Comparison of ENCODE assay signal across 12 cellular contexts in the genomic region with DNA sequence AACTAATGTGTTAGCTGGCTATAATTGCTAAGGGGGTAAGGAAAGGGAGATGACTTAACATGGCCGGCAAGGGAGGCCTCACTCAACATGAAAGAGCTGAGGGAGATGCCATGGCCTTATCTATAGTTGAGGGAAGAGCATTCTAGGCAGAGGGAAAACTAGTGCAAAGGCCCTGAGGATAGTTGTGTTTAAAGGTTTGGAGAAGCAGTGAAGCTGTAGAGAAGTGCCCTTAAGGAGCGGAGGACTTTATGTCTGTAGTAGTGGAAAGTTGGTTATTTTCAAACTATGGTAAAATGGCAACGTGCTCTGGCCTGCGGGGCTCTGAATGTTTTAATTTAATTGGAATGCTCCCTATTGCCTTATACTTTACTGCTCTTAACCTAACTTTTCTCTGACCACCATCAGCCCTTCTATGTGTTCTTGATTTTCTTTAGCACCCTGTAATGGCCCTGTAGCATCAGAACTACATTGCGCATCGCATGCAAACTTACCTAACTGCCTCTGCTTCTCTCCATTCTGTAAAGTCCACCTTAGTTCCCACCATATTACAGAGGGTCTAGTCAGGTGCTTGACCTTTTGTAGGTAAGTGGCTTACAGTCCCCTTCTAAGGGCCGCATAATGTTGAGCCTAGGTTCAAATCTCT. TPM values are rescaled to one million over a fixed set of nuclear protein-coding genes. Genes with fewer than 3 reads are reported as not detected.
DNase-seq lines count a peak whose midpoint lies in the region; ATAC-seq, FAIRE-seq and TF ChIP-seq lines count a peak whose summit lies in the region.
"Had no signal": no experiment of that assay in that cellular context is flagged by ENCODE, and none has a peak within 500 bp of the region (broad histone marks: within the 10 kb centered on the region; RNA-seq: fewer than 3 reads in every experiment).

No MANE protein-coding gene starts in this region.

- no peak for FAIRE-seq in endothelial cell of umbilical vein (lab: Jason Lieb, UNC)
- FAIRE-seq: bronchial epithelial cell had no signal

- no peaks in the 10 kb centered on the region for H3K9me3 ChIP-seq in BE2C
- H3K9me3 ChIP-seq in PC-9 (ENCODE audit: insufficient read depth, low read depth) = no peaks in the 10 kb centered on the region
- no peaks in the 10 kb centered on the region for H3K9me3 ChIP-seq in endothelial cell of umbilical vein (replicated peaks; ENCODE audit: control insufficient read depth, insufficient read depth, low read length)

- no peaks in the 10 kb centered on the region for H3K9me2 ChIP-seq in PC-9 (ENCODE audit: insufficient read depth)

- no peak for DNase-seq in BE2C
- no peak for DNase-seq in GM12865 (ENCODE audit: low read depth)
- DNase-seq in PC-9 = no peak
- DNase-seq in endothelial cell of umbilical vein (ENCODE audit: low read depth, low spot score) = no peak
- DNase-seq: immature natural killer cell, NCI-H1436 treated with DMSO at 0.1 percent for 48 hours had no signal

- H3K27me3 ChIP-seq in BE2C = no peaks in the 10 kb centered on the region
- H3K27me3 ChIP-seq in PC-9 (ENCODE audit: insufficient read depth, low read depth) = no peaks in the 10 kb centered on the region
- H3K27me3 ChIP-seq in endothelial cell of umbilical vein (ENCODE audit: control insufficient read depth in 2 of 2, insufficient read depth in 2 of 2, low read length in 2 of 2) = no peaks in the 10 kb centered on the region

- peak; percentile 44 for TF ChIP-seq POLR2A in endothelial cell of umbilical vein (IDR thresholded peaks at IDR 0.05; ENCODE audit: low read depth, low read length)

- H3K4me2 ChIP-seq in PC-9 = peak overlapping the region; percentile 91; the same call in 1 of the 2 replicates
- H3K4me2 ChIP-seq in endothelial cell of umbilical vein (ENCODE audit: insufficient read depth, low read length) = peak overlapping the region; percentile 93

- no peaks in the 10 kb centered on the region for H3K4me1 ChIP-seq in BE2C
- peaks cover 23% of the 10 kb centered on the region for H3K4me1 ChIP-seq in PC-9 (replicated peaks; ENCODE audit: insufficient read depth)
- H3K4me1 ChIP-seq in endothelial cell of umbilical vein (ENCODE audit: control insufficient read depth, extremely low read depth, insufficient read depth, low read length) = peaks cover 30% of the 10 kb centered on the region

- intact Hi-C loops in PC-9 (cut with micrococcal nuclease; ENCODE audit: unreplicated experiment) = loop anchor here (10.0 kb wide), 2 partner anchors 131 to 871 kb away; partner anchors contain the start of gene DCUN1D4
- intact Hi-C loops in endothelial cell of umbilical vein (cut with micrococcal nuclease) = loop anchor here (10.0 kb wide), 1 partner anchor 839 kb away; no protein-coding TSS in a partner anchor

- no peak overlapping the region for H3K9ac ChIP-seq in endothelial cell of umbilical vein (replicated peaks; ENCODE audit: extremely low read depth, insufficient read depth, low read length)

- ATAC-seq in HG03565 (IDR thresholded peaks at IDR 0.05; ENCODE audit: unreplicated experiment) (no peak), HG03139 (IDR thresholded peaks at IDR 0.05; ENCODE audit: unreplicated experiment) (no peak), HG03196 (IDR thresholded peaks at IDR 0.05; ENCODE audit: unreplicated experiment) (no peak), GM18907 (IDR thresholded peaks at IDR 0.05; ENCODE audit: unreplicated experiment) (no peak)

- peaks cover 26% of the 10 kb centered on the region for H3K79me2 ChIP-seq in PC-9 (ENCODE audit: low read depth)
- peaks cover 32% of the 10 kb centered on the region for H3K79me2 ChIP-seq in endothelial cell of umbilical vein (ENCODE audit: control insufficient read depth, insufficient read depth, low read length)

- CTCF ChIA-PET in PC-9 (lab: Charles Lee) = no interaction called here
- CTCF ChIA-PET in endothelial cell of umbilical vein (lab: Charles Lee) = no interaction called here

- H3K36me3 ChIP-seq in BE2C (peaks cover 50% of the 10 kb centered on the region), PC-9 (ENCODE audit: low read depth) (peaks cover 31% of the 10 kb centered on the region), endothelial cell of umbilical vein (ENCODE audit: control insufficient read depth in 2 of 2, extremely low read depth in 1 of 2, insufficient read depth in 2 of 2, low read length in 2 of 2) (peaks cover 4 to 10% of the 10 kb centered on the region in 2 experiments)

- BruUV-seq in PC-9 (replicated peaks; lab: Mats Ljungman, UMichigan) (no TSS peak), endothelial cell of umbilical vein (replicated peaks; lab: Mats Ljungman, UMichigan) (no TSS peak)

- H3F3A ChIP-seq in PC-9 (ENCODE audit: insufficient read depth, low read depth) = peaks cover 65% of the 10 kb centered on the region

- dilution Hi-C loops in endothelial cell of umbilical vein (cut with MboI; ENCODE audit: extremely low pct_ligation_motif_present, low sequenced_read_pairs) = no loop called here

- H3K27ac ChIP-seq in PC-9 (no peak overlapping the region), endothelial cell of umbilical vein (ENCODE audit: insufficient read depth, low read depth, low read length) (no peak overlapping the region)

- POLR2A ChIA-PET in PC-9 (lab: Charles Lee; ENCODE audit: unreplicated experiment) = no interaction called here
- POLR2A ChIA-PET in endothelial cell of umbilical vein (lab: Charles Lee) = no interaction called here

- no peaks in the 10 kb centered on the region for H4K20me1 ChIP-seq in PC-9 (ENCODE audit: insufficient read depth)
- H4K20me1 ChIP-seq in endothelial cell of umbilical vein (replicated peaks; ENCODE audit: control insufficient read depth, extremely low read depth, insufficient read depth, low read length) = no peaks in the 10 kb centered on the region

- no peaks in the 10 kb centered on the region for H3K9me1 ChIP-seq in endothelial cell of umbilical vein (replicated peaks; ENCODE audit: control insufficient read depth, extremely low read depth, insufficient read depth, low read length)

- TF ChIP-seq CTCF in BE2C (IDR thresholded peaks at IDR 0.05; ENCODE audit: low read depth, low read length) (no peak), GM12865 (IDR thresholded peaks at IDR 0.05; ENCODE audit: insufficient read depth, low read depth, low read length, missing control alignments) (no peak), PC-9 (conservative IDR thresholded peaks at IDR 0.05) (no peak), endothelial cell of umbilical vein (IDR thresholded peaks at IDR 0.05; ENCODE audit: extremely low read depth in 1 of 2, insufficient read depth in 1 of 2, low read depth in 1 of 2, low read length in 2 of 2) (no peak)

- H3K4me3 ChIP-seq in BE2C (ENCODE audit: low read depth, low read length) = peak overlapping the region; percentile 69
- H3K4me3 ChIP-seq in GM12865 (ENCODE audit: low read depth, low read length) = peak overlapping the region; percentile 94
- no peak overlapping the region for H3K4me3 ChIP-seq in PC-9
- H3K4me3 ChIP-seq in endothelial cell of umbilical vein (replicated peaks in 1 of 3; ENCODE audit: insufficient read depth in 1 of 3, low read depth in 1 of 3, low read length in 3 of 3) = no peak overlapping the region

- H2AFZ ChIP-seq in PC-9 = no peak overlapping the region
- no peak overlapping the region for H2AFZ ChIP-seq in endothelial cell of umbilical vein (ENCODE audit: low read depth, low read length)

TF ChIP-seq in endothelial cell of umbilical vein, 7 proteins besides CTCF, POLR2A, EP300 and RAD21:
- TF ChIP-seq GATA2 (IDR thresholded peaks at IDR 0.05; ENCODE audit: insufficient read depth, insufficient read length, low read depth, low read length) = no peak
- TF ChIP-seq POLR2AphosphoS5 (IDR thresholded peaks at IDR 0.05; ENCODE audit: insufficient read depth, low read depth, low read length) = peak; percentile 42

RNA-seq across cellular contexts. Expression of gene ERVMER34-1, which starts 35.8 kb away (rescaled TPM):
- polyA plus RNA-seq in BE2C (2012; ENCODE audit: insufficient read depth, insufficient read length, low read depth) = not detected
- total RNA-seq in PC-9 (2021) = 0.73 and 0.92 TPM in 2 replicates
- not detected in 2 replicates for total RNA-seq in endothelial cell of umbilical vein
- 0.03 TPM in 2 replicates for polyA plus RNA-seq in endothelial cell of umbilical vein
- 0.04 and 0.05 TPM in 2 replicates for polyA plus RNA-seq in endothelial cell of umbilical vein (2011; cell fraction: cytosol; rRNA removed)
- polyA plus RNA-seq in endothelial cell of umbilical vein (2011; cell fraction: nucleus; rRNA removed) = 0.08 TPM in 1 of 2 replicates, not detected in the other
- 0.14 TPM in 1 of 2 replicates, not detected in the other for polyA plus RNA-seq in endothelial cell of umbilical vein (2012)
- polyA minus RNA-seq in endothelial cell of umbilical vein = 0.13 TPM in 1 of 2 replicates, not detected in the other
- polyA minus RNA-seq in endothelial cell of umbilical vein (2011; cell fraction: cytosol; rRNA and poly(A)+ RNA removed) = not detected
- not detected in 2 replicates for polyA minus RNA-seq in endothelial cell of umbilical vein (2011; cell fraction: nucleus; rRNA and poly(A)+ RNA removed)
- total RNA-seq: T-helper 1 cell treated with Interleukin-12 subunit alpha and Interleukin-12 subunit beta and Interleukin-4 antibody, amounts not matched to agents 30 ng/mL and 1 ng/mL, for 36 hours had no signal
- polyA plus RNA-seq: immature natural killer cell had no signal

RNA-seq across cellular contexts. Expression of gene USP46, which starts 56.3 kb away (rescaled TPM):
- 4.8 TPM for polyA plus RNA-seq in BE2C (2012; ENCODE audit: insufficient read depth, insufficient read length, low read depth)
- total RNA-seq in PC-9 (2021) = 13.8 and 17.1 TPM in 2 replicates
- 23.3 and 23.7 TPM in 2 replicates for total RNA-seq in endothelial cell of umbilical vein
- 3.8 and 5.2 TPM in 2 replicates for polyA plus RNA-seq in endothelial cell of umbilical vein
- 5.0 and 6.0 TPM in 2 replicates for polyA plus RNA-seq in endothelial cell of umbilical vein (2011; cell fraction: cytosol; rRNA removed)
- 11.1 and 13.8 TPM in 2 replicates for polyA plus RNA-seq in endothelial cell of umbilical vein (2011; cell fraction: nucleus; rRNA removed)
- 16.3 and 20.2 TPM in 2 replicates for polyA plus RNA-seq in endothelial cell of umbilical vein (2012)
- 41.2 and 44.6 TPM in 2 replicates for polyA minus RNA-seq in endothelial cell of umbilical vein
- polyA minus RNA-seq in endothelial cell of umbilical vein (2011; cell fraction: cytosol; rRNA and poly(A)+ RNA removed) = 2.2 TPM
- 21.6 and 22.3 TPM in 2 replicates for polyA minus RNA-seq in endothelial cell of umbilical vein (2011; cell fraction: nucleus; rRNA and poly(A)+ RNA removed)

Comparison
In these comparisons a context has a peak if more than half of its experiments do, and no peak if none do; other contexts are left out.
1. H3K4me3 ChIP-seq: peak in BE2C (single experiment) and GM12865 (single experiment); none in PC-9 (single experiment) and endothelial cell of umbilical vein (0 of 3).